9 cellular contexts compared by ENCODE assay signal in the genomic region with DNA sequence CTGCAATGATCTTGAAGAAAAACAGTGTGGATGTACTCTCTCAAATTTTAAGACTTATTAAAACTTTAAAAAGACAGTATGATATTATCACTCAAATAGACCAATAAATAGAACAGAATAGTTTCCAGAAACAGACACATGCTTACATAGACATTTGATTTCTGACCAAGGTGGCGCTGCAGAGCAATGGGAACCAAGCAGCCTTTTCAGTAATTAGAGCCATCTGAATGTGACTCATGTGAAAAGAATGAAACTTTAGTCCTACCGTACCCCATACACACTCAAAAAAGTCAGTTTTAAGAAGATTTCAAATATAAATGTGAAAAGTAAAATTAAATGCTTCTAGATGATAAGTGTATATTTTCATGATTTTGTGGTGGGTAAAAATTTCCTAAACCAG.
DNase-seq lines count a peak whose midpoint lies in the region; ATAC-seq and TF ChIP-seq lines count a peak whose summit lies in the region.
"Had no signal": no experiment of that assay in that cellular context is flagged by ENCODE, and none has a peak within 500 bp of the region (broad histone marks: within the 10 kb centered on the region; RNA-seq: fewer than 3 reads in every experiment).

No MANE protein-coding gene starts in this region.

- DNase-seq in DND-41 (no peak), Karpas-422 (peak; percentile 83), adipocyte (ENCODE audit: low read depth) (peak; percentile 32), kidney tubule cell (ENCODE audit: low spot score) (peak; percentile 57), omental fat pad (ENCODE audit: low spot score) (no peak), SHP77 treated with DMSO at 0.1 percent for 48 hours (lab: John Stamatoyannopoulos, UW) (no peak), NCI-H2029 treated with DMSO at 0.1 percent for 48 hours (lab: John Stamatoyannopoulos, UW) (no peak), cerebellum (ENCODE audit: low spot score) (no peak)

- H3K4me1 ChIP-seq in DND-41 (ENCODE audit: insufficient read depth, low read length) (no peaks in the 10 kb centered on the region), Karpas-422 (ENCODE audit: low read length) (no peaks in the 10 kb centered on the region), adipocyte (ENCODE audit: control insufficient read depth, insufficient read depth, low read length) (no peaks in the 10 kb centered on the region)

- H3K9me3 ChIP-seq in DND-41 (ENCODE audit: insufficient read depth, low read length, severe bottlenecking) = peaks cover 7% of the 10 kb centered on the region
- H3K9me3 ChIP-seq in Karpas-422 (ENCODE audit: low read length) = no peaks in the 10 kb centered on the region
- no peaks in the 10 kb centered on the region for H3K9me3 ChIP-seq in adipocyte (ENCODE audit: control insufficient read depth, low read length)

- H3K9ac ChIP-seq in DND-41 (ENCODE audit: low read depth, low read length) (no peak overlapping the region), Karpas-422 (ENCODE audit: low read length) (no peak overlapping the region), adipocyte (ENCODE audit: low read length) (no peak overlapping the region)

- no peak overlapping the region for H3K4me2 ChIP-seq in DND-41 (ENCODE audit: insufficient read depth, low read length)
- no peak overlapping the region for H3K4me2 ChIP-seq in Karpas-422 (ENCODE audit: low read depth, low read length, poor library complexity, severe bottlenecking)

- no peaks in the 10 kb centered on the region for H3K9me2 ChIP-seq in Karpas-422 (replicated peaks; ENCODE audit: insufficient read depth, low read length)

- H4K20me1 ChIP-seq in DND-41 (ENCODE audit: insufficient read depth, low read length) (no peaks in the 10 kb centered on the region), Karpas-422 (ENCODE audit: insufficient read depth, low read depth, low read length) (no peaks in the 10 kb centered on the region)

- H3K4me3 ChIP-seq in DND-41 (ENCODE audit: low read depth in 1 of 2, low read length in 2 of 2) (no peak overlapping the region), Karpas-422 (ENCODE audit: low read length) (no peak overlapping the region), adipocyte (ENCODE audit: low read length) (no peak overlapping the region)
- H3K4me3 ChIP-seq: lung had no signal

- H2AFZ ChIP-seq in DND-41 (ENCODE audit: low read depth, low read length) (no peak overlapping the region), Karpas-422 (ENCODE audit: low read length) (no peak overlapping the region)

- H3K79me2 ChIP-seq in DND-41 (ENCODE audit: insufficient read depth, low read length) (no peaks in the 10 kb centered on the region), Karpas-422 (ENCODE audit: low read length) (no peaks in the 10 kb centered on the region)

- H3K27ac ChIP-seq in DND-41 (ENCODE audit: low read length) (no peak overlapping the region), Karpas-422 (ENCODE audit: low read length) (no peak overlapping the region)

- H3K27me3 ChIP-seq in DND-41 (ENCODE audit: insufficient read depth, low read length, poor library complexity) (no peaks in the 10 kb centered on the region), Karpas-422 (ENCODE audit: low read length) (no peaks in the 10 kb centered on the region), adipocyte (replicated peaks; ENCODE audit: control insufficient read depth, insufficient read depth, low read length) (no peaks in the 10 kb centered on the region)

- no peaks in the 10 kb centered on the region for H3K36me3 ChIP-seq in DND-41 (ENCODE audit: insufficient read depth, low read length)
- no peaks in the 10 kb centered on the region for H3K36me3 ChIP-seq in Karpas-422 (ENCODE audit: insufficient read depth, low read length)
- H3K36me3 ChIP-seq in adipocyte (ENCODE audit: control insufficient read depth, insufficient read depth, low read length, severe bottlenecking) = no peaks in the 10 kb centered on the region

- ATAC-seq in DND-41 (ENCODE audit: insufficient read depth, low read depth) = no peak
- no peak for ATAC-seq in omental fat pad (ENCODE audit: low FRiP score)

- peak; percentile 33 for TF ChIP-seq CTCF in DND-41 (IDR thresholded peaks at IDR 0.05; ENCODE audit: borderline replicate concordance, extremely low read depth, low read length, poor library complexity, severe bottlenecking)
- TF ChIP-seq CTCF in omental fat pad (IDR thresholded peaks at IDR 0.05) = no peak

Comparison
In these comparisons a context has a peak if more than half of its experiments do, and no peak if none do; other contexts are left out.
1. DNase-seq: peak in Karpas-422 (single experiment), adipocyte (single experiment) and kidney tubule cell (single experiment); none in DND-41 (single experiment), omental fat pad (single experiment), SHP77 treated with DMSO at 0.1 percent for 48 hours (single experiment), NCI-H2029 treated with DMSO at 0.1 percent for 48 hours (single experiment) and cerebellum (single experiment).